In the genomic region with DNA sequence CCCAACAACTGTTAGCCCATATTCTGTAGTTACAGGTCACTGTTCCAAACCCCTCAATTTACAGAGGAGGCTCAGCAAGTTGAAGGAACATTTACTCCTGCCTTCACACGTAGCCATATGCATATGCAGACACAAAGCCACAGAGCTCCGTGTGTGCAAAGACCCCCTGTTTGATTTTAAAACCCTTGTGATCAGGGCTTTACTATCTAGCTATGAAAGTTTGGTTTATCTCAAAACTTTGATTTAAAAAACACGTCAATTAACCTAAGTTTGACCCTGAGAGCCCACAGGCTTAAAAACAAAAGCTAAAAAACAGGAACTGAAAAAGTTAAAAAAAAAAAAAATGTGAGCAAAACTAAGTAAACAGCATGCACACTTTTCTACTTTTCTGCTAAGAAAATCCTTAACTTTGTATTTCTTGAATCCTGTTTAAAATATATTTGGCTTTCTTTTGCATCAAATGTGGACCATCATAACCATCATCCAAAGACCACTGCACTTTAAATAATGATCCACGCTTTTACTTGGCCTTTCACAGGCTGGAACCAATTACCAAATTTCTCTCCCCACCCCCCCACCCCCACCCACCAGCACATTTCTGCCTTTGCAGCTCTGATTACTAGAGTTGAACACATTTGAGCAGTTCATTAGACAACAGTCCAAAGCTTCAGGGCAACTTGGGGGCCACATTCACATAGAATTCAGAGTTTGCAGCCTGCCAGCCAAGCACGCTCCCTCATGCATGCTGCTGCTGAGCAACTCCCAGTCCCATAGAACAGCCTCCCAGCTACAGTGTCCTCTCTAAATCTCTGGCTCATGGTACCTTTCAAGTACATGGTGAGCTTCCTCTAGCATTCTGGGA, we compare ENCODE assay signal across 11 cellular contexts.
DNase-seq lines count a peak whose midpoint lies in the region; ATAC-seq lines count a peak whose summit lies in the region.
"Had no signal": no experiment of that assay in that cellular context is flagged by ENCODE, and none has a peak within 500 bp of the region (broad histone marks: within the 10 kb centered on the region; RNA-seq: fewer than 3 reads in every experiment).

No MANE protein-coding gene starts in this region.

- H3K27me3 ChIP-seq in effector memory CD4-positive, alpha-beta T cell (replicated peaks; ENCODE audit: control insufficient read depth, insufficient read depth, low read length, poor library complexity, severe bottlenecking), result no peaks in the 10 kb centered on the region

- no peaks in the 10 kb centered on the region for H3K9me3 ChIP-seq in effector memory CD4-positive, alpha-beta T cell (ENCODE audit: control insufficient read depth, low read length)

- H3K4me3 ChIP-seq in effector memory CD4-positive, alpha-beta T cell (ENCODE audit: insufficient read depth, low read depth, low read length, poor library complexity, severe bottlenecking), result no peak overlapping the region
- H3K4me3 ChIP-seq: coronary artery had no signal

- H3K36me3 ChIP-seq in effector memory CD4-positive, alpha-beta T cell (ENCODE audit: control insufficient read depth, insufficient read depth, low read length), result no peaks in the 10 kb centered on the region

- no peak for DNase-seq in effector memory CD4-positive, alpha-beta T cell
- DNase-seq in NCI-H526 treated with DMSO at 0.1 percent for 48 hours (lab: John Stamatoyannopoulos, UW) (no peak), COLO829 (ENCODE audit: low spot score) (no peak), hypothalamus (lab: John Stamatoyannopoulos, UW) (no peak), AG08396 (ENCODE audit: low spot score) (no peak)
- DNase-seq: NCI-H526 had no signal

- peak overlapping the region; percentile 35 for H3K27ac ChIP-seq in effector memory CD4-positive, alpha-beta T cell (ENCODE audit: insufficient read depth, low read length, poor library complexity, severe bottlenecking)
- H3K27ac ChIP-seq: HL-60 had no signal

- peaks cover 73% of the 10 kb centered on the region for H3K4me1 ChIP-seq in effector memory CD4-positive, alpha-beta T cell (ENCODE audit: control insufficient read depth, insufficient read depth, low read length, poor library complexity, severe bottlenecking)

- ATAC-seq in GM18499 (IDR thresholded peaks at IDR 0.05; ENCODE audit: insufficient read depth, unreplicated experiment), result peak; percentile 79
- ATAC-seq in GM21515 (IDR thresholded peaks at IDR 0.05; ENCODE audit: unreplicated experiment), result peak; percentile 44
- ATAC-seq in HG03432 (IDR thresholded peaks at IDR 0.05; ENCODE audit: unreplicated experiment), result peak; percentile 80
